In genomic region chr13:49792550-49793324, GRCh38 we compare ENCODE assay signal across 1 cellular context.
TF ChIP-seq lines count a peak whose summit lies in the region.

A gene with protein sequence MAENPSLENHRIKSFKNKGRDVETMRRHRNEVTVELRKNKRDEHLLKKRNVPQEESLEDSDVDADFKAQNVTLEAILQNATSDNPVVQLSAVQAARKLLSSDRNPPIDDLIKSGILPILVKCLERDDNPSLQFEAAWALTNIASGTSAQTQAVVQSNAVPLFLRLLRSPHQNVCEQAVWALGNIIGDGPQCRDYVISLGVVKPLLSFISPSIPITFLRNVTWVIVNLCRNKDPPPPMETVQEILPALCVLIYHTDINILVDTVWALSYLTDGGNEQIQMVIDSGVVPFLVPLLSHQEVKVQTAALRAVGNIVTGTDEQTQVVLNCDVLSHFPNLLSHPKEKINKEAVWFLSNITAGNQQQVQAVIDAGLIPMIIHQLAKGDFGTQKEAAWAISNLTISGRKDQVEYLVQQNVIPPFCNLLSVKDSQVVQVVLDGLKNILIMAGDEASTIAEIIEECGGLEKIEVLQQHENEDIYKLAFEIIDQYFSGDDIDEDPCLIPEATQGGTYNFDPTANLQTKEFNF (minus strand): TSS chr13:49792682. CDS start chr13:49792506, 176 bp downstream.

TF ChIP-seq in K562, 482 proteins besides CTCF, POLR2A, EP300 and RAD21 (continued from another document and continues in another):
- TF ChIP-seq E2F8 (IDR thresholded peaks at IDR 0.05; ENCODE audit: low read depth, partially characterized antibody) (no peak), DNMT1 (IDR thresholded peaks at IDR 0.05) (no peak), MEF2A (IDR thresholded peaks at IDR 0.05; ENCODE audit: control insufficient read depth, low read depth, low read length) (no peak), ZNF324 (CRISPR knock-in tag; IDR thresholded peaks at IDR 0.05) (0 out of 2 replicates have a peak, but pooled peaks have one; percentile 6), GMEB1 (CRISPR knock-in tag; IDR thresholded peaks at IDR 0.05) (peak; percentile 39; the same call in 1 of the 2 replicates), TEAD1 (CRISPR knock-in tag; IDR thresholded peaks at IDR 0.05) (peak in 1 of 2 experiments; percentile 51; a peak in 1 of 4 replicates), POLR2H (tag; IDR thresholded peaks at IDR 0.05; ENCODE audit: low read depth) (peak; percentile 63), CREB3 (tag; conservative IDR thresholded peaks at IDR 0.05; ENCODE audit: low read depth) (no peak), ZKSCAN1 (IDR thresholded peaks at IDR 0.05; ENCODE audit: low read depth, low read length) (0 out of 2 replicates have a peak, but pooled peaks have one; percentile 8), NFYB (IDR thresholded peaks at IDR 0.05; ENCODE audit: extremely low read depth, insufficient read length) (peak; percentile 59), ZNF3 (CRISPR knock-in tag; IDR thresholded peaks at IDR 0.05) (no peak), ATF4 (CRISPR knock-in tag; IDR thresholded peaks at IDR 0.05) (0 out of 2 replicates have a peak, but pooled peaks have one; percentile 35), CCAR2 (IDR thresholded peaks at IDR 0.05; ENCODE audit: low read depth, low read length) (no peak), POLR2B (IDR thresholded peaks at IDR 0.05; ENCODE audit: low read depth, partially characterized antibody) (peak; percentile 38), MYBL2 (IDR thresholded peaks at IDR 0.05; ENCODE audit: low read depth) (no peak), MYBL2 (CRISPR knock-in tag; IDR thresholded peaks at IDR 0.05; ENCODE audit: borderline replicate concordance) (no peak), YY1 (IDR thresholded peaks at IDR 0.05; ENCODE audit: borderline replicate concordance in 1 of 3, control insufficient read depth in 1 of 3, extremely low read depth in 1 of 3, insufficient read depth in 3 of 3, insufficient read length in 1 of 3, insufficient replicate concordance in 2 of 3, low read depth in 1 of 3, low read length in 2 of 3) (peak in 2 of 3 experiments; percentile 54 to 58), HNRNPLL (IDR thresholded peaks at IDR 0.05; ENCODE audit: low read depth, low read length, poor library complexity, severe bottlenecking) (peak; percentile 60), ELF2 (CRISPR knock-in tag; IDR thresholded peaks at IDR 0.05) (no peak), VEZF1 (CRISPR knock-in tag; IDR thresholded peaks at IDR 0.05) (peak; percentile 96), RAD51 (IDR thresholded peaks at IDR 0.05; ENCODE audit: borderline replicate concordance, low read depth) (peak; percentile 90), TBP (optimal IDR thresholded peaks at IDR 0.05; ENCODE audit: low read depth, low read length) (peak; percentile 69), ZNF124 (CRISPR knock-in tag; IDR thresholded peaks at IDR 0.05) (no peak), MTA1 (IDR thresholded peaks at IDR 0.05; ENCODE audit: borderline replicate concordance) (0 out of 2 replicates have a peak, but pooled peaks have one; percentile 28), PHF20 (IDR thresholded peaks at IDR 0.05; ENCODE audit: partially characterized antibody) (no peak)
- TF ChIP-seq, protein P1, sequence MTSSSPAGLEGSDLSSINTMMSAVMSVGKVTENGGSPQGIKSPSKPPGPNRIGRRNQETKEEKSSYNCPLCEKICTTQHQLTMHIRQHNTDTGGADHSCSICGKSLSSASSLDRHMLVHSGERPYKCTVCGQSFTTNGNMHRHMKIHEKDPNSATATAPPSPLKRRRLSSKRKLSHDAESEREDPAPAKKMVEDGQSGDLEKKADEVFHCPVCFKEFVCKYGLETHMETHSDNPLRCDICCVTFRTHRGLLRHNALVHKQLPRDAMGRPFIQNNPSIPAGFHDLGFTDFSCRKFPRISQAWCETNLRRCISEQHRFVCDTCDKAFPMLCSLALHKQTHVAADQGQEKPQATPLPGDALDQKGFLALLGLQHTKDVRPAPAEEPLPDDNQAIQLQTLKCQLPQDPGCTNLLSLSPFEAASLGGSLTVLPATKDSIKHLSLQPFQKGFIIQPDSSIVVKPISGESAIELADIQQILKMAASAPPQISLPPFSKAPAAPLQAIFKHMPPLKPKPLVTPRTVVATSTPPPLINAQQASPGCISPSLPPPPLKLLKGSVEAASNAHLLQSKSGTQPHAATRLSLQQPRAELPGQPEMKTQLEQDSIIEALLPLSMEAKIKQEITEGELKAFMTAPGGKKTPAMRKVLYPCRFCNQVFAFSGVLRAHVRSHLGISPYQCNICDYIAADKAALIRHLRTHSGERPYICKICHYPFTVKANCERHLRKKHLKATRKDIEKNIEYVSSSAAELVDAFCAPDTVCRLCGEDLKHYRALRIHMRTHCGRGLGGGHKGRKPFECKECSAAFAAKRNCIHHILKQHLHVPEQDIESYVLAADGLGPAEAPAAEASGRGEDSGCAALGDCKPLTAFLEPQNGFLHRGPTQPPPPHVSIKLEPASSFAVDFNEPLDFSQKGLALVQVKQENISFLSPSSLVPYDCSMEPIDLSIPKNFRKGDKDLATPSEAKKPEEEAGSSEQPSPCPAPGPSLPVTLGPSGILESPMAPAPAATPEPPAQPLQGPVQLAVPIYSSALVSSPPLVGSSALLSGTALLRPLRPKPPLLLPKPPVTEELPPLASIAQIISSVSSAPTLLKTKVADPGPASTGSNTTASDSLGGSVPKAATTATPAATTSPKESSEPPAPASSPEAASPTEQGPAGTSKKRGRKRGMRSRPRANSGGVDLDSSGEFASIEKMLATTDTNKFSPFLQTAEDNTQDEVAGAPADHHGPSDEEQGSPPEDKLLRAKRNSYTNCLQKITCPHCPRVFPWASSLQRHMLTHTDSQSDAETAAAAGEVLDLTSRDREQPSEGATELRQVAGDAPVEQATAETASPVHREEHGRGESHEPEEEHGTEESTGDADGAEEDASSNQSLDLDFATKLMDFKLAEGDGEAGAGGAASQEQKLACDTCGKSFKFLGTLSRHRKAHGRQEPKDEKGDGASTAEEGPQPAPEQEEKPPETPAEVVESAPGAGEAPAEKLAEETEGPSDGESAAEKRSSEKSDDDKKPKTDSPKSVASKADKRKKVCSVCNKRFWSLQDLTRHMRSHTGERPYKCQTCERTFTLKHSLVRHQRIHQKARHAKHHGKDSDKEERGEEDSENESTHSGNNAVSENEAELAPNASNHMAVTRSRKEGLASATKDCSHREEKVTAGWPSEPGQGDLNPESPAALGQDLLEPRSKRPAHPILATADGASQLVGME (CRISPR knock-in tag; IDR thresholded peaks at IDR 0.05): no peak
- TF ChIP-seq, protein P2, sequence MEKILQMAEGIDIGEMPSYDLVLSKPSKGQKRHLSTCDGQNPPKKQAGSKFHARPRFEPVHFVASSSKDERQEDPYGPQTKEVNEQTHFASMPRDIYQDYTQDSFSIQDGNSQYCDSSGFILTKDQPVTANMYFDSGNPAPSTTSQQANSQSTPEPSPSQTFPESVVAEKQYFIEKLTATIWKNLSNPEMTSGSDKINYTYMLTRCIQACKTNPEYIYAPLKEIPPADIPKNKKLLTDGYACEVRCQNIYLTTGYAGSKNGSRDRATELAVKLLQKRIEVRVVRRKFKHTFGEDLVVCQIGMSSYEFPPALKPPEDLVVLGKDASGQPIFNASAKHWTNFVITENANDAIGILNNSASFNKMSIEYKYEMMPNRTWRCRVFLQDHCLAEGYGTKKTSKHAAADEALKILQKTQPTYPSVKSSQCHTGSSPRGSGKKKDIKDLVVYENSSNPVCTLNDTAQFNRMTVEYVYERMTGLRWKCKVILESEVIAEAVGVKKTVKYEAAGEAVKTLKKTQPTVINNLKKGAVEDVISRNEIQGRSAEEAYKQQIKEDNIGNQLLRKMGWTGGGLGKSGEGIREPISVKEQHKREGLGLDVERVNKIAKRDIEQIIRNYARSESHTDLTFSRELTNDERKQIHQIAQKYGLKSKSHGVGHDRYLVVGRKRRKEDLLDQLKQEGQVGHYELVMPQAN (IDR thresholded peaks at IDR 0.05; ENCODE audit: borderline replicate concordance): peak; percentile 50; the same call in 1 of the 2 replicates
- TF ChIP-seq, protein P3, sequence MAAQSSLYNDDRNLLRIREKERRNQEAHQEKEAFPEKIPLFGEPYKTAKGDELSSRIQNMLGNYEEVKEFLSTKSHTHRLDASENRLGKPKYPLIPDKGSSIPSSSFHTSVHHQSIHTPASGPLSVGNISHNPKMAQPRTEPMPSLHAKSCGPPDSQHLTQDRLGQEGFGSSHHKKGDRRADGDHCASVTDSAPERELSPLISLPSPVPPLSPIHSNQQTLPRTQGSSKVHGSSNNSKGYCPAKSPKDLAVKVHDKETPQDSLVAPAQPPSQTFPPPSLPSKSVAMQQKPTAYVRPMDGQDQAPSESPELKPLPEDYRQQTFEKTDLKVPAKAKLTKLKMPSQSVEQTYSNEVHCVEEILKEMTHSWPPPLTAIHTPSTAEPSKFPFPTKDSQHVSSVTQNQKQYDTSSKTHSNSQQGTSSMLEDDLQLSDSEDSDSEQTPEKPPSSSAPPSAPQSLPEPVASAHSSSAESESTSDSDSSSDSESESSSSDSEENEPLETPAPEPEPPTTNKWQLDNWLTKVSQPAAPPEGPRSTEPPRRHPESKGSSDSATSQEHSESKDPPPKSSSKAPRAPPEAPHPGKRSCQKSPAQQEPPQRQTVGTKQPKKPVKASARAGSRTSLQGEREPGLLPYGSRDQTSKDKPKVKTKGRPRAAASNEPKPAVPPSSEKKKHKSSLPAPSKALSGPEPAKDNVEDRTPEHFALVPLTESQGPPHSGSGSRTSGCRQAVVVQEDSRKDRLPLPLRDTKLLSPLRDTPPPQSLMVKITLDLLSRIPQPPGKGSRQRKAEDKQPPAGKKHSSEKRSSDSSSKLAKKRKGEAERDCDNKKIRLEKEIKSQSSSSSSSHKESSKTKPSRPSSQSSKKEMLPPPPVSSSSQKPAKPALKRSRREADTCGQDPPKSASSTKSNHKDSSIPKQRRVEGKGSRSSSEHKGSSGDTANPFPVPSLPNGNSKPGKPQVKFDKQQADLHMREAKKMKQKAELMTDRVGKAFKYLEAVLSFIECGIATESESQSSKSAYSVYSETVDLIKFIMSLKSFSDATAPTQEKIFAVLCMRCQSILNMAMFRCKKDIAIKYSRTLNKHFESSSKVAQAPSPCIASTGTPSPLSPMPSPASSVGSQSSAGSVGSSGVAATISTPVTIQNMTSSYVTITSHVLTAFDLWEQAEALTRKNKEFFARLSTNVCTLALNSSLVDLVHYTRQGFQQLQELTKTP (IDR thresholded peaks at IDR 0.05; ENCODE audit: low read depth in 1 of 2, partially characterized antibody in 2 of 2): peak in 1 of 2 experiments; percentile 93
- TF ChIP-seq, protein P4, sequence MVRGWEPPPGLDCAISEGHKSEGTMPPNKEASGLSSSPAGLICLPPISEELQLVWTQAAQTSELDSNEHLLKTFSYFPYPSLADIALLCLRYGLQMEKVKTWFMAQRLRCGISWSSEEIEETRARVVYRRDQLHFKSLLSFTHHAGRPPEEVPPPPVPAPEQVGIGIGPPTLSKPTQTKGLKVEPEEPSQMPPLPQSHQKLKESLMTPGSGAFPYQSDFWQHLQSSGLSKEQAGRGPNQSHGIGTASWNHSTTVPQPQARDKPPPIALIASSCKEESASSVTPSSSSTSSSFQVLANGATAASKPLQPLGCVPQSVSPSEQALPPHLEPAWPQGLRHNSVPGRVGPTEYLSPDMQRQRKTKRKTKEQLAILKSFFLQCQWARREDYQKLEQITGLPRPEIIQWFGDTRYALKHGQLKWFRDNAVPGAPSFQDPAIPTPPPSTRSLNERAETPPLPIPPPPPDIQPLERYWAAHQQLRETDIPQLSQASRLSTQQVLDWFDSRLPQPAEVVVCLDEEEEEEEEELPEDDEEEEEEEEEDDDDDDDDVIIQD (CRISPR knock-in tag; IDR thresholded peaks at IDR 0.05): no peak
